In genomic region chr9:20945269-20945668, GRCh38 we compare ENCODE assay signal across 21 cellular contexts.
"Had no signal": no experiment of that assay in that cellular context is flagged by ENCODE, and none has a peak within 500 bp of the region (broad histone marks: within the 10 kb centered on the region; RNA-seq: fewer than 3 reads in every experiment).

No MANE protein-coding gene starts in this region.

- H3K4me3 ChIP-seq: Peyer's patch, SJSA1 had no signal

- H3K9me3 Mint-ChIP-seq: activated CD8-positive, alpha-beta T cell treated with anti-CD3 and anti-CD28 coated beads for 36 hours; activated naive CD4-positive, alpha-beta T cell treated with anti-CD3 and anti-CD28 coated beads, Interleukin-2, amount 10 ng/mL, durations not matched to agents 7 days and 5 days; activated naive CD8-positive, alpha-beta T cell treated with anti-CD3 and anti-CD28 coated beads for 36 hours; activated T-cell treated with anti-CD3 and anti-CD28 coated beads, Interleukin-2, amount 50 U/mL, for 72 hours; activated T-helper 2 cell treated with anti-CD3 and anti-CD28 coated beads, Interferon-gamma antibody, Interleukin-2, Interleukin-4, amounts not matched to agents 10 μg/mL and 5 μg/mL and 100 μg/mL, durations not matched to agents 14 hours and 24 hours and 36 hours had no signal

- H3K27ac ChIP-seq: Peyer's patch, SJSA1 had no signal

- DNase-seq: activated CD4-positive, alpha-beta T cell treated with anti-CD3 and anti-CD28 coated beads for 4 hours; activated CD8-positive, alpha-beta memory T cell treated with anti-CD3 and anti-CD28 coated beads, Interleukin-2, amount 50 U/mL, for 4 hours; activated CD8-positive, alpha-beta T cell treated with anti-CD3 and anti-CD28 coated beads for 36 hours; activated gamma-delta T cell treated with Interleukin-2 at 50 U/mL for 16 hours; activated naive CD4-positive, alpha-beta T cell treated with anti-CD3 and anti-CD28 coated beads, Interleukin-2, amount 10 ng/mL, durations not matched to agents 7 days and 5 days; activated naive CD8-positive, alpha-beta T cell treated with anti-CD3 and anti-CD28 coated beads for 36 hours; activated T-cell treated with anti-CD3 and anti-CD28 coated beads, Interleukin-2, amount 50 U/mL, for 72 hours; Kasumi-1; KBM-7; NCI-H1105 treated with DMSO at 0.1 percent for 48 hours; NCI-H1436 treated with DMSO at 0.1 percent for 48 hours; NCI-H187; NCI-H2081; NCI-H510A treated with DMSO at 0.1 percent for 48 hours; NCI-H69; NK-92 treated with Interleukin-12 subunit alpha and Interleukin-12 subunit beta, amount 100 ng/mL, for 24 hours; Peyer's patch; SHP77; T-helper 1 cell had no signal

- H3K27me3 ChIP-seq: Peyer's patch, SJSA1 had no signal

- H3K27me3 Mint-ChIP-seq: activated CD8-positive, alpha-beta T cell treated with anti-CD3 and anti-CD28 coated beads for 36 hours; activated naive CD4-positive, alpha-beta T cell treated with anti-CD3 and anti-CD28 coated beads, Interleukin-2, amount 10 ng/mL, durations not matched to agents 7 days and 5 days; activated naive CD8-positive, alpha-beta T cell treated with anti-CD3 and anti-CD28 coated beads for 36 hours had no signal

- H3K4me1 ChIP-seq: Peyer's patch, SJSA1 had no signal

- H3K27ac Mint-ChIP-seq: activated CD8-positive, alpha-beta T cell treated with anti-CD3 and anti-CD28 coated beads for 36 hours; activated naive CD4-positive, alpha-beta T cell treated with anti-CD3 and anti-CD28 coated beads, Interleukin-2, amount 10 ng/mL, durations not matched to agents 7 days and 5 days; activated naive CD8-positive, alpha-beta T cell treated with anti-CD3 and anti-CD28 coated beads for 36 hours; activated T-cell treated with anti-CD3 and anti-CD28 coated beads, Interleukin-2, amount 50 U/mL, for 72 hours; activated T-helper 2 cell treated with anti-CD3 and anti-CD28 coated beads, Interferon-gamma antibody, Interleukin-2, Interleukin-4, amounts not matched to agents 10 μg/mL and 5 μg/mL and 100 μg/mL, durations not matched to agents 14 hours and 24 hours and 36 hours had no signal

- H3K4me3 Mint-ChIP-seq: activated CD8-positive, alpha-beta T cell treated with anti-CD3 and anti-CD28 coated beads for 36 hours; activated naive CD4-positive, alpha-beta T cell treated with anti-CD3 and anti-CD28 coated beads, Interleukin-2, amount 10 ng/mL, durations not matched to agents 7 days and 5 days; activated naive CD8-positive, alpha-beta T cell treated with anti-CD3 and anti-CD28 coated beads for 36 hours; activated T-cell treated with anti-CD3 and anti-CD28 coated beads, Interleukin-2, amount 50 U/mL, for 72 hours had no signal

- H3K36me3 ChIP-seq: Peyer's patch, SJSA1 had no signal

- H3K9me3 ChIP-seq: Peyer's patch, SJSA1 had no signal
